Comparison of ENCODE assay signal across 2 cellular contexts in genomic region chr1:229148041-229148671, GRCh38.
TF ChIP-seq lines count a peak whose summit lies in the region.

No MANE protein-coding gene starts in this region.

TF ChIP-seq in HEK293, 187 proteins besides CTCF, POLR2A, EP300 and RAD21 (continued from another document and continues in another):
- TF ChIP-seq ZBTB11 (tag by site-specific recombination; conservative IDR thresholded peaks at IDR 0.05; ENCODE audit: low read depth) (no peak), TCF7L2 (IDR thresholded peaks at IDR 0.05; ENCODE audit: borderline replicate concordance, low read depth, low read length) (no peak), REST (tag by site-specific recombination; IDR thresholded peaks at IDR 0.05) (no peak), ZNF184 (tag by site-specific recombination; IDR thresholded peaks at IDR 0.05) (no peak), ZBTB21 (tag by site-specific recombination; IDR thresholded peaks at IDR 0.05) (no peak), ZNF624 (tag by site-specific recombination; IDR thresholded peaks at IDR 0.05) (no peak), KLF7 (tag by site-specific recombination; IDR thresholded peaks at IDR 0.05; ENCODE audit: borderline replicate concordance) (no peak), SALL2 (tag by site-specific recombination; IDR thresholded peaks at IDR 0.05; ENCODE audit: borderline replicate concordance) (no peak), ZSCAN23 (tag by site-specific recombination; IDR thresholded peaks at IDR 0.05) (no peak), PRDM10 (tag by site-specific recombination; IDR thresholded peaks at IDR 0.05) (no peak), ZNF391 (tag by site-specific recombination; IDR thresholded peaks at IDR 0.05; ENCODE audit: borderline replicate concordance, low read depth) (no peak), ZNF514 (tag by site-specific recombination; IDR thresholded peaks at IDR 0.05) (no peak), ZNF175 (tag by site-specific recombination; IDR thresholded peaks at IDR 0.05) (no peak), ZNF10 (tag by site-specific recombination; IDR thresholded peaks at IDR 0.05) (no peak), BCL6B (tag by site-specific recombination; IDR thresholded peaks at IDR 0.05) (no peak)

TF ChIP-seq in K562, 482 proteins besides CTCF, POLR2A, EP300 and RAD21 (continued from another document and continues in another):
- TF ChIP-seq ZNF512 (tag; IDR thresholded peaks at IDR 0.05): no peak
- no peak for TF ChIP-seq MBD1 (CRISPR knock-in tag; IDR thresholded peaks at IDR 0.05)
- peak; percentile 49 for TF ChIP-seq MEIS2 (IDR thresholded peaks at IDR 0.05; ENCODE audit: partially characterized antibody)
- TF ChIP-seq ATF6 (CRISPR knock-in tag; IDR thresholded peaks at IDR 0.05): no peak
- TF ChIP-seq RUNX1 (IDR thresholded peaks at IDR 0.05; ENCODE audit: low read depth): 0 out of 2 replicates have a peak, but pooled peaks have one; percentile 22
- no peak for TF ChIP-seq ZNF57 (CRISPR knock-in tag; IDR thresholded peaks at IDR 0.05)
- no peak for TF ChIP-seq ZNF134 (CRISPR knock-in tag; conservative IDR thresholded peaks at IDR 0.05)
- no peak for TF ChIP-seq SIRT6 (IDR thresholded peaks at IDR 0.05; ENCODE audit: low read depth, low read length)
- no peak for TF ChIP-seq ZNF740 (CRISPR knock-in tag; IDR thresholded peaks at IDR 0.05)
- TF ChIP-seq ZNF740 (tag; IDR thresholded peaks at IDR 0.05): no peak
- TF ChIP-seq RBM15 (IDR thresholded peaks at IDR 0.05; ENCODE audit: insufficient read depth, low read length): no peak
- peak; percentile 54; the same call in 1 of the 2 replicates for TF ChIP-seq STAT5A (IDR thresholded peaks at IDR 0.05; ENCODE audit: borderline replicate concordance, low read length)
- no peak for TF ChIP-seq ZNF511 (CRISPR knock-in tag; IDR thresholded peaks at IDR 0.05)
- peak; percentile 68; the same call in 1 of the 2 replicates for TF ChIP-seq ZEB2 (IDR thresholded peaks at IDR 0.05)
- no peak for TF ChIP-seq POLR2AphosphoS2 (IDR thresholded peaks at IDR 0.05; ENCODE audit: low read length)
- no peak for TF ChIP-seq ZNF592 (IDR thresholded peaks at IDR 0.05)
- no peak for TF ChIP-seq BRD9 (IDR thresholded peaks at IDR 0.05; ENCODE audit: low read depth, partially characterized antibody)
- no peak for TF ChIP-seq TBP (optimal IDR thresholded peaks at IDR 0.05; ENCODE audit: low read depth, low read length)
- TF ChIP-seq ZSCAN32 (CRISPR knock-in tag; IDR thresholded peaks at IDR 0.05): no peak
- no peak for TF ChIP-seq CHD7 (IDR thresholded peaks at IDR 0.05; ENCODE audit: low read depth, low read length)
- TF ChIP-seq TCF7L2 (IDR thresholded peaks at IDR 0.05; ENCODE audit: low read depth, low read length): no peak
- no peak for TF ChIP-seq BMI1 (IDR thresholded peaks at IDR 0.05; ENCODE audit: low read length)
- TF ChIP-seq HSF4 (CRISPR knock-in tag; IDR thresholded peaks at IDR 0.05; ENCODE audit: borderline replicate concordance): no peak
- TF ChIP-seq TAF15 (IDR thresholded peaks at IDR 0.05; ENCODE audit: low read depth, low read length): no peak
- no peak for TF ChIP-seq RBM17 (IDR thresholded peaks at IDR 0.05; ENCODE audit: borderline replicate concordance, low read depth, low read length)
- TF ChIP-seq DMBX1 (CRISPR knock-in tag; IDR thresholded peaks at IDR 0.05; ENCODE audit: borderline replicate concordance): peak; percentile 88
